16 cellular contexts compared by ENCODE assay signal in genomic region chr7:151889406-151890354, GRCh38.
"Had no signal": no experiment of that assay in that cellular context is flagged by ENCODE, and none has a peak within 500 bp of the region (broad histone marks: within the 10 kb centered on the region; RNA-seq: fewer than 3 reads in every experiment).

No MANE protein-coding gene starts in this region.

- H3K9me3 ChIP-seq: right atrium auricular region, tibial nerve had no signal

- H3K9me3 Mint-ChIP-seq: activated T-helper 2 cell treated with anti-CD3 and anti-CD28 coated beads, Interferon-gamma antibody, Interleukin-2, Interleukin-4, amounts not matched to agents 10 μg/mL and 5 μg/mL and 100 μg/mL, durations not matched to agents 14 hours and 24 hours and 36 hours had no signal

- H3K27me3 ChIP-seq: right atrium auricular region had no signal

- H3K4me3 ChIP-seq: cardiac muscle cell, right atrium auricular region, skin epidermis, tibial nerve had no signal

- H3K27ac Mint-ChIP-seq: activated T-helper 2 cell treated with anti-CD3 and anti-CD28 coated beads, Interferon-gamma antibody, Interleukin-2, Interleukin-4, amounts not matched to agents 10 μg/mL and 5 μg/mL and 100 μg/mL, durations not matched to agents 14 hours and 24 hours and 36 hours; naive B cell had no signal

- DNase-seq: activated CD4-positive, alpha-beta T cell treated with anti-CD3 and anti-CD28 coated beads for 1 hour; activated CD4-positive, alpha-beta T cell treated with anti-CD3 and anti-CD28 coated beads, Interleukin-2, amount 50 U/mL, for 4 hours; activated naive CD4-positive, alpha-beta T cell treated with anti-CD3 and anti-CD28 coated beads, Interleukin-2, amount 50 U/mL, for 16 hours; foreskin keratinocyte; left colon; naive B cell; stimulated activated CD4-positive, alpha-beta T cell treated with anti-CD3 and anti-CD28 coated beads, Interleukin-4, amount 100 ng/mL, for 4 hours; stimulated activated CD8-positive, alpha-beta memory T cell treated with anti-CD3 and anti-CD28 coated beads, Interleukin-4, amount 100 ng/mL, for 48 hours; stimulated activated naive CD4-positive, alpha-beta T cell treated with Interleukin-2 at 50 U/mL for 16 hours; T-helper 1 cell; T1000 had no signal

- H3K36me3 ChIP-seq: cardiac muscle cell, right atrium auricular region, tibial nerve had no signal

- H3K27ac ChIP-seq: cardiac muscle cell, foreskin keratinocyte, right atrium auricular region, skin epidermis, tibial nerve had no signal

- H3K4me1 ChIP-seq: foreskin keratinocyte, right atrium auricular region, tibial nerve had no signal

- H3K36me3 Mint-ChIP-seq: naive B cell had no signal

- ATAC-seq: foreskin keratinocyte, left colon had no signal
